ENCODE assay signal across 28 cellular contexts in genomic region chr10:59108296-59108695, GRCh38.
"Had no signal": no experiment of that assay in that cellular context is flagged by ENCODE, and none has a peak within 500 bp of the region (broad histone marks: within the 10 kb centered on the region; RNA-seq: fewer than 3 reads in every experiment).

No MANE protein-coding gene starts in this region.

- H3K9me3 ChIP-seq: colonic mucosa, gastrocnemius medialis, left lung, neutrophil, stomach, testis, tibial artery had no signal

- H3K4me3 ChIP-seq: colonic mucosa, gastrocnemius medialis, left lung, smooth muscle cell, stomach, testis, tibial artery had no signal

- H3K27ac ChIP-seq: colonic mucosa, epithelial cell of prostate, gastrocnemius medialis, left lung, neutrophil, parathyroid adenoma, testis, tibial artery had no signal

- H3K27me3 ChIP-seq: colonic mucosa, gastrocnemius medialis, left lung, neutrophil, stomach, testis, tibial artery had no signal

- H3K27ac Mint-ChIP-seq: dendritic cell treated with granulocyte-macrophage colony-stimulating factor and Interleukin-4, amounts not matched to agents 40 ng/mL and 50 ng/mL, for 4 days; endodermal cell; naive thymus-derived CD4-positive, alpha-beta T cell; progenitor cell of endocrine pancreas; stimulated activated effector memory CD8-positive, alpha-beta T cell treated with anti-CD3 and anti-CD28 coated beads, Interleukin-12 subunit alpha, Interleukin-12 subunit beta, amount 100 ng/mL, for 72 hours; type B pancreatic cell had no signal

- H3K4me1 ChIP-seq: colonic mucosa, gastrocnemius medialis, left lung, parathyroid adenoma, testis, tibial artery had no signal

- H3K4me3 Mint-ChIP-seq: dendritic cell treated with granulocyte-macrophage colony-stimulating factor and Interleukin-4, amounts not matched to agents 40 ng/mL and 50 ng/mL, for 4 days; endodermal cell; naive thymus-derived CD4-positive, alpha-beta T cell; stimulated activated effector memory CD8-positive, alpha-beta T cell treated with anti-CD3 and anti-CD28 coated beads, Interleukin-12 subunit alpha, Interleukin-12 subunit beta, amount 100 ng/mL, for 72 hours; type B pancreatic cell had no signal

- ATAC-seq: esophagus mucosa; gastrocnemius medialis; left cardiac atrium; naive thymus-derived CD4-positive, alpha-beta T cell; sciatic nerve; stimulated activated effector memory CD8-positive, alpha-beta T cell treated with anti-CD3 and anti-CD28 coated beads, Interleukin-12 subunit alpha, Interleukin-12 subunit beta, amount 100 ng/mL, for 72 hours had no signal

- H3K36me3 Mint-ChIP-seq: naive thymus-derived CD4-positive, alpha-beta T cell; stimulated activated effector memory CD8-positive, alpha-beta T cell treated with anti-CD3 and anti-CD28 coated beads, Interleukin-12 subunit alpha, Interleukin-12 subunit beta, amount 100 ng/mL, for 72 hours; type B pancreatic cell had no signal

- H3K36me3 ChIP-seq: colonic mucosa, gastrocnemius medialis, left lung, neutrophil, stomach, tibial artery had no signal

- DNase-seq: colonic mucosa; effector CD8-positive, alpha-beta T cell; endodermal cell; foreskin fibroblast; gastrocnemius medialis; head of caudate nucleus; left cardiac atrium; left lung; mesendoderm; midbrain; naive thymus-derived CD4-positive, alpha-beta T cell; stimulated activated CD4-positive, alpha-beta T cell treated with anti-CD3 and anti-CD28 coated beads, Interleukin-12 subunit alpha, Interleukin-12 subunit beta, amount 100 ng/mL, for 4 hours; stimulated activated CD4-positive, alpha-beta T cell treated with anti-CD3 and anti-CD28 coated beads, Interleukin-2, amount 100 ng/mL, for 24 hours; stimulated activated CD4-positive, alpha-beta T cell treated with anti-CD3 and anti-CD28 coated beads, Interleukin-4, amount 100 ng/mL, for 24 hours; stimulated activated naive CD4-positive, alpha-beta T cell treated with Interleukin-2 at 50 U/mL for 16 hours; stomach; testis; tibial artery had no signal

- H3K4me1 Mint-ChIP-seq: endodermal cell; naive thymus-derived CD4-positive, alpha-beta T cell; stimulated activated effector memory CD8-positive, alpha-beta T cell treated with anti-CD3 and anti-CD28 coated beads, Interleukin-12 subunit alpha, Interleukin-12 subunit beta, amount 100 ng/mL, for 72 hours had no signal

- H3K27me3 Mint-ChIP-seq: dendritic cell treated with granulocyte-macrophage colony-stimulating factor and Interleukin-4, amounts not matched to agents 40 ng/mL and 50 ng/mL, for 4 days; naive thymus-derived CD4-positive, alpha-beta T cell; progenitor cell of endocrine pancreas; type B pancreatic cell had no signal

- H3K9me3 Mint-ChIP-seq: dendritic cell treated with granulocyte-macrophage colony-stimulating factor and Interleukin-4, amounts not matched to agents 40 ng/mL and 50 ng/mL, for 4 days; endodermal cell; type B pancreatic cell had no signal
